Comparison of ENCODE assay signal across 26 cellular contexts in genomic region chr1:226589008-226589733, GRCh38. TPM values are rescaled to one million over a fixed set of nuclear protein-coding genes. Genes with fewer than 3 reads are reported as not detected.
A peak's percentile ranks its signal among the peaks of the same experiment; 100 is the strongest.
DNase-seq lines count a peak whose midpoint lies in the region; ATAC-seq and TF ChIP-seq lines count a peak whose summit lies in the region.
"Had no signal": no experiment of that assay in that cellular context is flagged by ENCODE, and none has a peak within 500 bp of the region (broad histone marks: within the 10 kb centered on the region; RNA-seq: fewer than 3 reads in every experiment).

No MANE protein-coding gene starts in this region.

- no peak overlapping the region for H3K4me3 Mint-ChIP-seq in endodermal cell
- H3K4me3 Mint-ChIP-seq: IgD-negative memory B cell, natural killer cell had no signal

- H3K27me3 Mint-ChIP-seq in endodermal cell (ENCODE audit: insufficient read depth) = peaks cover 12% of the 10 kb centered on the region

- H3K4me1 ChIP-seq in body of pancreas = peaks cover 18% of the 10 kb centered on the region
- no peaks in the 10 kb centered on the region for H3K4me1 ChIP-seq in endodermal cell (ENCODE audit: control insufficient read depth, insufficient read depth, low read length)

- intact Hi-C loops in body of pancreas (cut with DNase I) (no loop called here), left ventricle myocardium superior (cut with micrococcal nuclease) (no loop called here), sciatic nerve (cut with DNase I) (no loop called here)

- TF ChIP-seq CTCF in body of pancreas (IDR thresholded peaks at IDR 0.05) (no peak), endodermal cell (conservative IDR thresholded peaks at IDR 0.05) (no peak)

- no peak overlapping the region for H3K9ac ChIP-seq in endodermal cell (ENCODE audit: extremely low read depth, low read length, poor library complexity, severe bottlenecking)

- peaks cover 21% of the 10 kb centered on the region for H3K4me1 Mint-ChIP-seq in endodermal cell
- H3K4me1 Mint-ChIP-seq: natural killer cell had no signal

- no peak overlapping the region for H3K27ac Mint-ChIP-seq in endodermal cell
- H3K27ac Mint-ChIP-seq: IgD-negative memory B cell, natural killer cell had no signal

- H3K9me3 ChIP-seq in body of pancreas = no peaks in the 10 kb centered on the region
- H3K9me3 ChIP-seq in endodermal cell (ENCODE audit: control insufficient read depth, low read length) = no peaks in the 10 kb centered on the region
- H3K9me3 ChIP-seq: transverse colon had no signal

- no peaks in the 10 kb centered on the region for H3K9me3 Mint-ChIP-seq in endodermal cell
- H3K9me3 Mint-ChIP-seq: IgD-negative memory B cell, natural killer cell had no signal

- H3K4me3 ChIP-seq in body of pancreas (no peak overlapping the region), endodermal cell (ENCODE audit: low read length) (no peak overlapping the region)
- H3K4me3 ChIP-seq: transverse colon had no signal

- TF ChIP-seq POLR2A in body of pancreas (IDR thresholded peaks at IDR 0.05) = no peak

- WGBS in body of pancreas, 2 donors = 31 to 33% methylated on average over 9 to 11 of the region's 11 CpGs
- WGBS in endodermal cell (ENCODE audit: insufficient coverage in 1 of 2, insufficient read length in 1 of 2), 2 experiments = 85 to 87% methylated on average over 4 to 11 of the region's 11 CpGs

- no peaks in the 10 kb centered on the region for H3K36me3 Mint-ChIP-seq in endodermal cell (ENCODE audit: low read depth)
- H3K36me3 Mint-ChIP-seq: IgD-negative memory B cell, natural killer cell had no signal

- no peaks in the 10 kb centered on the region for H3K27me3 ChIP-seq in body of pancreas
- no peaks in the 10 kb centered on the region for H3K27me3 ChIP-seq in endodermal cell (ENCODE audit: control insufficient read depth, insufficient read depth, low read length, poor library complexity, severe bottlenecking)
- H3K27me3 ChIP-seq: transverse colon had no signal

- DNase-seq in EL = peak; percentile 13
- DNase-seq in body of pancreas = peak; percentile 52 to 81 (median 78)
- peak; percentile 35 for DNase-seq in left ventricle myocardium superior
- no peak for DNase-seq in sciatic nerve (ENCODE audit: low spot score)
- no peak for DNase-seq in endodermal cell
- DNase-seq in NCI-H1436 (lab: John Stamatoyannopoulos, UW) = no peak
- no peak for DNase-seq in NCI-H774 (lab: John Stamatoyannopoulos, UW)
- DNase-seq: ACHN; activated CD4-positive, alpha-beta T cell treated with anti-CD3 and anti-CD28 coated beads, Interleukin-2, amount 50 U/mL, for 48 hours; activated naive CD4-positive, alpha-beta T cell; cortex of kidney; DMS53; MM.1S; natural killer cell; NCI-H187; NCI-H510A; SHP77; stimulated activated naive CD4-positive, alpha-beta T cell; transverse colon had no signal

- peak; percentile 83 for ATAC-seq in body of pancreas
- peak; percentile 73 for ATAC-seq in left ventricle myocardium superior
- peak; percentile 27 for ATAC-seq in sciatic nerve
- ATAC-seq in HG03342 (IDR thresholded peaks at IDR 0.05; ENCODE audit: unreplicated experiment) = no peak
- ATAC-seq: natural killer cell had no signal

- no peaks in the 10 kb centered on the region for H3K36me3 ChIP-seq in body of pancreas (replicated peaks in 1 of 2; ENCODE audit: insufficient read depth in 1 of 2, low read depth in 2 of 2)
- H3K36me3 ChIP-seq in endodermal cell (ENCODE audit: control insufficient read depth, insufficient read depth, low read length) = no peaks in the 10 kb centered on the region
- H3K36me3 ChIP-seq: transverse colon had no signal

- H3K27ac ChIP-seq in body of pancreas = peak overlapping the region; percentile 42 to 69 (median 67)
- H3K27ac ChIP-seq in endodermal cell (ENCODE audit: low read depth, low read length) = no peak overlapping the region
- H3K27ac ChIP-seq: C4-2B, HL-60 had no signal

RNA-seq across cellular contexts. Expression of gene STUM, which starts 40.6 kb away (rescaled TPM):
- total RNA-seq in body of pancreas (1 to 10 TPM; 1.3 to 1.6 TPM), left ventricle myocardium superior (1.3 TPM), sciatic nerve (7.8 TPM), endodermal cell (under 1 TPM; 0.04 to 0.20 TPM)
- 1.4 TPM for polyA plus RNA-seq in endodermal cell (2013, experiment 1 of 2)
- polyA plus RNA-seq in endodermal cell (2013, experiment 2 of 2) = 1.2 TPM
- total RNA-seq: endothelial cell of umbilical vein; natural killer cell; pulmonary artery endothelial cell; T-helper 1 cell treated with Interleukin-12 subunit alpha and Interleukin-12 subunit beta and Interleukin-4 antibody, amounts not matched to agents 30 ng/mL and 1 ng/mL, for 36 hours had no signal
- polyA plus RNA-seq: endothelial cell of umbilical vein, IgD-negative memory B cell had no signal

Comparison
In these comparisons a context has a peak if more than half of its experiments do, and no peak if none do; other contexts are left out.
1. DNase-seq: peak in EL (single experiment), body of pancreas (4 of 4) and left ventricle myocardium superior (single experiment); none in sciatic nerve (single experiment), endodermal cell (single experiment), NCI-H1436 (single experiment) and NCI-H774 (single experiment).